Comparison of ENCODE assay signal across 1 cellular context in the genomic region with DNA sequence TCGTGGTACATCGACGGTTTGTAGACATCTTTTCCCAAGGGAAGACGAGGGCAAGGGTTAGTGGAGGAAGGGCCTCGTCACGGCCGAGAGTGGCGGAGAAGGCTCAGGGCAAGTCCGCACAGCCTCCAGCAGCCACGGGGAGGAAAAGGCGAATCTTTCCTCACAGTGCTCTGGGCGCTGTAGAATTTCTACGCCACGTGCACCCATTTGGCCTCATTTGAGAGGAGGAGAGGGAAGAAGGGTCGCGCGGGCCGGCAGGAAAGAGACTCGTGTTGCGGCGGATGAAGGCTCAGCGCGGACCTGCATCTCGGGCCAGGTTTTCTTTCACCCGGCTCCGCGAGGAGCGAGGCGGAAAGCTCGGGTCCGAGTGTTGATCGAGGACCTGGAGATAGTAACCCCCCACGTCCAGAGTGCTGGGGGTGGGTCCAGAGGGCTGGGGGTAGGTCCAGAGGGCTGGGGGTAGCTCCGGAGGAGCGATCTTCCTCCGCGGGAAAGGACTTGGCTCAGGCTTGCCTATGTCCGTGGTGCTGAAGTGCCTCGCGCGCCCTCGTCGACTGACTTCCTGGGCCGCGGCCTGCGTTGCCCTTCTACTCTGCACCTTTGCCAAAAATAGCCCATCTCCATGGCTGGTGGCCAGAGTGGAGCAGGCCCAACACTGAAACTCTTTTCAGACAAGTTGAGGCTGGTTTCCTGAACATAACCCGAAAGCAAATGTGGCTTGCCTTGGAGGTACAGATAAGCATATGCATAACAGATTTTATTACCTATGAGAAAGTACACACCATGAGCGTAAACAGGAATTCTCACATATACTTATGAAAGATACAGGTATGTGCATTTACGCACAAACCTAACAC.
TF ChIP-seq lines count a peak whose summit lies in the region.

No MANE protein-coding gene starts in this region.

TF ChIP-seq in SK-N-SH, 30 proteins besides CTCF, POLR2A, EP300 and RAD21 (continued from another document):
- no peak for TF ChIP-seq IRF3 (IDR thresholded peaks at IDR 0.05; ENCODE audit: low read depth, low read length)
- no peak for TF ChIP-seq YY1 (IDR thresholded peaks at IDR 0.05; ENCODE audit: low read depth)
- no peak for TF ChIP-seq TCF12 (IDR thresholded peaks at IDR 0.05)
- TF ChIP-seq FOXM1 (IDR thresholded peaks at IDR 0.05; ENCODE audit: low read depth) = no peak
- no peak for TF ChIP-seq USF2 (IDR thresholded peaks at IDR 0.05; ENCODE audit: borderline replicate concordance, low read depth, low read length)
- TF ChIP-seq FOXJ3 (CRISPR knock-in tag; IDR thresholded peaks at IDR 0.05) = no peak
- peak; percentile 68; the same call in 1 of the 2 replicates for TF ChIP-seq MEF2A (IDR thresholded peaks at IDR 0.05; ENCODE audit: borderline replicate concordance, low read depth)
- TF ChIP-seq MAX (IDR thresholded peaks at IDR 0.05; ENCODE audit: low read depth) = peak; percentile 84
- TF ChIP-seq ZBTB33 (IDR thresholded peaks at IDR 0.05; ENCODE audit: borderline replicate concordance, low read depth) = no peak
- TF ChIP-seq, protein P1, sequence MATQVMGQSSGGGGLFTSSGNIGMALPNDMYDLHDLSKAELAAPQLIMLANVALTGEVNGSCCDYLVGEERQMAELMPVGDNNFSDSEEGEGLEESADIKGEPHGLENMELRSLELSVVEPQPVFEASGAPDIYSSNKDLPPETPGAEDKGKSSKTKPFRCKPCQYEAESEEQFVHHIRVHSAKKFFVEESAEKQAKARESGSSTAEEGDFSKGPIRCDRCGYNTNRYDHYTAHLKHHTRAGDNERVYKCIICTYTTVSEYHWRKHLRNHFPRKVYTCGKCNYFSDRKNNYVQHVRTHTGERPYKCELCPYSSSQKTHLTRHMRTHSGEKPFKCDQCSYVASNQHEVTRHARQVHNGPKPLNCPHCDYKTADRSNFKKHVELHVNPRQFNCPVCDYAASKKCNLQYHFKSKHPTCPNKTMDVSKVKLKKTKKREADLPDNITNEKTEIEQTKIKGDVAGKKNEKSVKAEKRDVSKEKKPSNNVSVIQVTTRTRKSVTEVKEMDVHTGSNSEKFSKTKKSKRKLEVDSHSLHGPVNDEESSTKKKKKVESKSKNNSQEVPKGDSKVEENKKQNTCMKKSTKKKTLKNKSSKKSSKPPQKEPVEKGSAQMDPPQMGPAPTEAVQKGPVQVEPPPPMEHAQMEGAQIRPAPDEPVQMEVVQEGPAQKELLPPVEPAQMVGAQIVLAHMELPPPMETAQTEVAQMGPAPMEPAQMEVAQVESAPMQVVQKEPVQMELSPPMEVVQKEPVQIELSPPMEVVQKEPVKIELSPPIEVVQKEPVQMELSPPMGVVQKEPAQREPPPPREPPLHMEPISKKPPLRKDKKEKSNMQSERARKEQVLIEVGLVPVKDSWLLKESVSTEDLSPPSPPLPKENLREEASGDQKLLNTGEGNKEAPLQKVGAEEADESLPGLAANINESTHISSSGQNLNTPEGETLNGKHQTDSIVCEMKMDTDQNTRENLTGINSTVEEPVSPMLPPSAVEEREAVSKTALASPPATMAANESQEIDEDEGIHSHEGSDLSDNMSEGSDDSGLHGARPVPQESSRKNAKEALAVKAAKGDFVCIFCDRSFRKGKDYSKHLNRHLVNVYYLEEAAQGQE (IDR thresholded peaks at IDR 0.05; ENCODE audit: low read depth, low read length) = peak; percentile 96
- no peak for TF ChIP-seq NFIC (IDR thresholded peaks at IDR 0.05; ENCODE audit: borderline replicate concordance)
